In the genomic region with DNA sequence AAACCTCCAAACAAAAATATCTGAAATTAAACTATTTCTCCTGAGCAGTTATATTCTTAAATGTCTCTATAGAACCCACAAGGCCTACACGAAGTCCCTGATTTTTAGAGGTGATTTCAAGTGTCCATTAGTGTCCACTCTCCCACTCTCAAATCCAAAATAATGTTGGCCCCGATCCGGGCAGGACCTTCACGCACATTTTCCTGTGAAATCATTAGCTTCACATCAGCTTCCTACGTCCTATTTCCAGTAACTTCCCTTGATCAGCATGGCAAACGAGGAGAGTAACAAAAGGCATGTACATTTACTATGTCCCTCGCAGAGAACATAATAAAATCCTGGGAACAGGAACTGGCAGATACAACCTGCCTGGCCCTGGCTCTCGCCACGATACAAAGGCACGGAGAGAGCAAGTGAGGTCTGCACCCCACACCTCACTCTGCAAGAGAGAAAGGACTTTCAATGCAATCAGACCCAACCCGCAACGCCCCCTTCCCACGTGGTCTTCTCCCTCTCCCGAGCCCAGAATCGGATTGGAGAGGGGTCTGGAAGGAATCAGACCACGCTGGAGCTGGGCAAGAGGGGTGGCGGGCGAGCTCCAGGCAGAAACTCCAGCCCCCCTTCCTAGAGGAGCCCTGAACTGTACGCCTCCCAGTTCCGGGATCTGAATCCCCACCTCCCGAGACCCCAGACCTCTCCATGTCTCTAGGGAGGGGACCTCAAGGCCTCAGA, we compare ENCODE assay signal across 9 cellular contexts. TPM values are rescaled to one million over a fixed set of nuclear protein-coding genes. Genes with fewer than 3 reads are reported as not detected.
DNase-seq lines count a peak whose midpoint lies in the region; ATAC-seq and TF ChIP-seq lines count a peak whose summit lies in the region.
"Had no signal": no experiment of that assay in that cellular context is flagged by ENCODE, and none has a peak within 500 bp of the region (broad histone marks: within the 10 kb centered on the region; RNA-seq: fewer than 3 reads in every experiment).

No MANE protein-coding gene starts in this region.

- H3K27ac ChIP-seq in SK-N-MC (peak overlapping the region; percentile 23; the same call in 1 of the 2 replicates), brain microvascular endothelial cell (peak overlapping the region; percentile 67), sigmoid colon (peak overlapping the region; percentile 92 to 97 (median 94))

- H3K4me3 ChIP-seq in SK-N-MC (peak overlapping the region; percentile 96), brain microvascular endothelial cell (ENCODE audit: low read depth, low read length) (peak overlapping the region; percentile 90), iPS-11a (ENCODE audit: low read depth, low read length) (peak overlapping the region; percentile 77), sigmoid colon (peak overlapping the region; percentile 63 to 93 (median 76))

- no peaks in the 10 kb centered on the region for H3K27me3 ChIP-seq in brain microvascular endothelial cell (replicated peaks)
- no peaks in the 10 kb centered on the region for H3K27me3 ChIP-seq in sigmoid colon

- TF ChIP-seq EP300 in sigmoid colon (IDR thresholded peaks at IDR 0.05) = no peak

- H3K36me3 ChIP-seq in SK-N-MC (ENCODE audit: insufficient read depth, low read length) = 0 out of 2 replicates have a peak, but pooled peaks cover 3% of the 10 kb centered on the region
- no peaks in the 10 kb centered on the region for H3K36me3 ChIP-seq in brain microvascular endothelial cell (replicated peaks)
- H3K36me3 ChIP-seq in sigmoid colon = no peaks in the 10 kb centered on the region

- no peaks in the 10 kb centered on the region for H3K9me3 ChIP-seq in SK-N-MC (ENCODE audit: low read depth, low read length)
- H3K9me3 ChIP-seq in sigmoid colon = no peaks in the 10 kb centered on the region

- DNase-seq in COLO668 (lab: John Stamatoyannopoulos, UW; ENCODE audit: unreplicated experiment) (peak; percentile 33), LHCN-M2 (ENCODE audit: low read depth) (peak; percentile 50), SK-N-MC (ENCODE audit: low read depth, low spot score) (no peak), brain microvascular endothelial cell (peak; percentile 47), sigmoid colon (peak; percentile 77)

- WGBS in sigmoid colon, 2 donors = 2 to 6% methylated on average over 21 of the region's 21 CpGs

- no peak for TF ChIP-seq CTCF in brain microvascular endothelial cell (IDR thresholded peaks at IDR 0.05; ENCODE audit: low read depth, low read length, missing control alignments)
- no peak for TF ChIP-seq CTCF in sigmoid colon (IDR thresholded peaks at IDR 0.05)

- H3K9ac ChIP-seq in SK-N-MC (ENCODE audit: insufficient read length) = peak overlapping the region; percentile 90

- intact Hi-C loops in sigmoid colon (cut with DNase I) = loop anchor here (2.0 to 10.0 kb wide), 3 partner anchors 49 to 753 kb away; a partner anchor contains a TSS

- TF ChIP-seq POLR2A in sigmoid colon (IDR thresholded peaks at IDR 0.05) = no peak

- peak; percentile 6 for ATAC-seq in GM21390 (IDR thresholded peaks at IDR 0.05; ENCODE audit: unreplicated experiment)
- no peak for ATAC-seq in HG02884 (IDR thresholded peaks at IDR 0.05; ENCODE audit: unreplicated experiment)

- in situ Hi-C loops in brain microvascular endothelial cell (cut with HindIII; ENCODE audit: low pct_ligation_motif_present, low sequenced_read_pairs) = no loop called here

- peaks cover 0 to 25% (median 22%) of the 10 kb centered on the region in 4 donors for H3K4me1 ChIP-seq in sigmoid colon

RNA-seq across cellular contexts. Expression of a gene that starts 17.5 kb away (rescaled TPM):
- total RNA-seq in LHCN-M2 (2014; rRNA removed) (not detected in 2 replicates), sigmoid colon (not detected)
- not detected for polyA plus RNA-seq in LHCN-M2 (2012)
- not detected for polyA plus RNA-seq in sigmoid colon
- total RNA-seq: activated CD8-positive, alpha-beta memory T cell treated with anti-CD3 and anti-CD28 coated beads for 36 hours had no signal

RNA-seq across cellular contexts. Expression of a gene that starts 48.4 kb away (rescaled TPM):
- total RNA-seq in LHCN-M2 (2014; rRNA removed) (23.7 and 35.0 TPM in 2 replicates), sigmoid colon (10 to 100 TPM; 21.1 to 38.9 (median 28.9) TPM)
- polyA plus RNA-seq in LHCN-M2 (2012) = 15.1 TPM
- 10 to 100 TPM; 10.8 to 34.9 (median 18.0) TPM for polyA plus RNA-seq in sigmoid colon

RNA-seq across cellular contexts. Expression of a gene that starts 48.4 kb away (rescaled TPM):
- total RNA-seq in LHCN-M2 (2014; rRNA removed) = 15.7 and 28.5 TPM in 2 replicates
- 11.2 TPM for polyA plus RNA-seq in LHCN-M2 (2012)
- total RNA-seq in sigmoid colon = 10 to 100 TPM; 15.0 to 22.7 (median 20.3) TPM
- polyA plus RNA-seq in sigmoid colon = 1 to 10 TPM; 7.2 to 9.9 (median 8.4) TPM

Comparison
In these comparisons a context has a peak if more than half of its experiments do, and no peak if none do; other contexts are left out.
1. H3K27ac ChIP-seq: peak in every context shown above with its lines; median percentile 94 in sigmoid colon; 67 in brain microvascular endothelial cell; 23 in SK-N-MC.